In the genomic region with DNA sequence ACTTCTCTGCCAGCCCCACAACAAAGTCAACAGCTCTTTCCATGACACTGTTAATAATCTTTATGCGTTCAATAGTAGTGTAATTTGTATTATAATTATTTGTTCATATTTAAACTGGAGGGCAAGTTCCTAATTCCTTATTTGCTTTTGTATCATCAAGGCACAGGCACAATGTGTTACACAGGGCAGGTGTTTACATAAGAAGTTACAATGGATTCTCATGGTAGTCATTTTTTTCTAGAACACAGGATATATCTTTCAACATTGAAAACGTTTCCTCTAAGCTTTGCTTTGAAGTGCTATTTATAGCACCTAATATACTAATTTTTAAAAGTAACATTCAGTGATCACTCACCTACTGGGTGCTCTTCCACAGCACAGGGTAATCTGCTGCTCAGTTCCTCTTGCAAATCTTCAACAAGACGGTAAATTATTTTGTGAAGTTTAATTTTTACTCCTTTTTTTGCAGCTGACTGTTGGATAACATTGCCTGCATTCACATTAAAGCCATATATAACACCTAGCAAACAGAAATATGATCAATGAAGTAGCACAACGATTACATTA, we compare ENCODE assay signal across 21 cellular contexts.
"Had no signal": no experiment of that assay in that cellular context is flagged by ENCODE, and none has a peak within 500 bp of the region (broad histone marks: within the 10 kb centered on the region; RNA-seq: fewer than 3 reads in every experiment).

No MANE protein-coding gene starts in this region.

- H3K27me3 Mint-ChIP-seq: activated CD4-positive, alpha-beta memory T cell treated with anti-CD3 and anti-CD28 coated beads, Interleukin-2, amount 10 ng/mL, durations not matched to agents 7 days and 5 days; natural killer cell treated with Interleukin-12 subunit alpha and Interleukin-12 subunit beta and Interleukin-15 and Interleukin-18, amount 100 ng/mL, for 72 hours; stimulated activated naive B cell treated with anti-CD40 and anti-IgM and Interleukin-4, amounts not matched to agents 10 μg/mL and 1 μg/mL and 100 μg/mL, for 72 hours had no signal

- DNase-seq: activated CD4-positive, alpha-beta memory T cell treated with anti-CD3 and anti-CD28 coated beads, Interleukin-2, amount 10 ng/mL, durations not matched to agents 7 days and 5 days; activated CD4-positive, alpha-beta T cell treated with anti-CD3 and anti-CD28 coated beads for 4 hours; activated gamma-delta T cell; activated T-cell treated with anti-CD3 and anti-CD28 coated beads, Interleukin-2, amount 50 U/mL, for 48 hours; foreskin keratinocyte; glutamatergic neuron; hypothalamus; kidney glomerular epithelial cell; left ventricle myocardium superior; mesenchymal stem cell; nucleus accumbens; posterior cingulate gyrus; stimulated activated CD4-positive, alpha-beta T cell treated with anti-CD3 and anti-CD28 coated beads, Interleukin-15, amount 100 ng/mL, for 24 hours; stimulated activated CD4-positive, alpha-beta T cell treated with anti-CD3 and anti-CD28 coated beads, Interleukin-4, amount 100 ng/mL, for 1 hour; stimulated activated naive B cell treated with anti-CD40 and anti-IgM and Interleukin-4, amounts not matched to agents 10 μg/mL and 1 μg/mL and 100 μg/mL, for 72 hours; uterus had no signal

- H3K27me3 ChIP-seq: foreskin keratinocyte, tibial nerve, uterus had no signal

- H3K4me3 Mint-ChIP-seq: activated CD4-positive, alpha-beta memory T cell treated with anti-CD3 and anti-CD28 coated beads, Interleukin-2, amount 10 ng/mL, durations not matched to agents 7 days and 5 days; natural killer cell treated with Interleukin-12 subunit alpha and Interleukin-12 subunit beta and Interleukin-15 and Interleukin-18, amount 100 ng/mL, for 72 hours; stimulated activated naive B cell treated with anti-CD40 and anti-IgM and Interleukin-4, amounts not matched to agents 10 μg/mL and 1 μg/mL and 100 μg/mL, for 72 hours; WTC11 had no signal

- H3K27ac Mint-ChIP-seq: activated CD4-positive, alpha-beta memory T cell treated with anti-CD3 and anti-CD28 coated beads, Interleukin-2, amount 10 ng/mL, durations not matched to agents 7 days and 5 days; stimulated activated naive B cell treated with anti-CD40 and anti-IgM and Interleukin-4, amounts not matched to agents 10 μg/mL and 1 μg/mL and 100 μg/mL, for 72 hours; WTC11 had no signal

- ATAC-seq: activated naive CD4-positive, alpha-beta T cell treated with anti-CD3 and anti-CD28 coated beads, Interleukin-2, amount 50 U/mL, for 72 hours; foreskin keratinocyte; left ventricle myocardium superior; natural killer cell treated with Interleukin-12 subunit alpha and Interleukin-12 subunit beta and Interleukin-15 and Interleukin-18, amount 100 ng/mL, for 72 hours; stimulated activated naive B cell treated with anti-CD40 and anti-IgM and Interleukin-4, amounts not matched to agents 10 μg/mL and 1 μg/mL and 100 μg/mL, for 72 hours; WTC11 had no signal

- H3K4me1 Mint-ChIP-seq: WTC11 had no signal

- H3K9me3 ChIP-seq: tibial nerve, uterus had no signal

- H3K9me3 Mint-ChIP-seq: activated CD4-positive, alpha-beta memory T cell treated with anti-CD3 and anti-CD28 coated beads, Interleukin-2, amount 10 ng/mL, durations not matched to agents 7 days and 5 days; activated naive CD4-positive, alpha-beta T cell treated with anti-CD3 and anti-CD28 coated beads, Interleukin-2, amount 50 U/mL, for 72 hours; natural killer cell treated with Interleukin-12 subunit alpha and Interleukin-12 subunit beta and Interleukin-15 and Interleukin-18, amount 100 ng/mL, for 72 hours; stimulated activated naive B cell treated with anti-CD40 and anti-IgM and Interleukin-4, amounts not matched to agents 10 μg/mL and 1 μg/mL and 100 μg/mL, for 72 hours; WTC11 had no signal

- H3K27ac ChIP-seq: foreskin keratinocyte, skin epidermis, tibial nerve, uterus had no signal
